Comparison of ENCODE assay signal across 25 cellular contexts in genomic region chr4:123359449-123360306, GRCh38. TPM values are rescaled to one million over a fixed set of nuclear protein-coding genes. Genes with fewer than 3 reads are reported as not detected.
A peak's percentile ranks its signal among the peaks of the same experiment; 100 is the strongest.
DNase-seq lines count a peak whose midpoint lies in the region; ATAC-seq and TF ChIP-seq lines count a peak whose summit lies in the region.
"Had no signal": no experiment of that assay in that cellular context is flagged by ENCODE, and none has a peak within 500 bp of the region (broad histone marks: within the 10 kb centered on the region; RNA-seq: fewer than 3 reads in every experiment).

No MANE protein-coding gene starts in this region.

- H3K27me3 Mint-ChIP-seq in neural progenitor cell (ENCODE audit: insufficient read depth, low read depth) = peaks cover 3% of the 10 kb centered on the region
- H3K27me3 Mint-ChIP-seq: activated CD4-positive, alpha-beta T cell treated with anti-CD3 and anti-CD28 coated beads, Interleukin-2, amount 10 ng/mL, durations not matched to agents 24 days and 14 days; activated naive CD8-positive, alpha-beta T cell had no signal

- H3K36me3 Mint-ChIP-seq in neural progenitor cell = no peaks in the 10 kb centered on the region
- H3K36me3 Mint-ChIP-seq: activated naive CD8-positive, alpha-beta T cell had no signal

- H2AFZ ChIP-seq in neural progenitor cell (replicated peaks) = peak overlapping the region; percentile 34

- DNase-seq in OCI-M1 (lab: John Stamatoyannopoulos, UW) = peak; percentile 52
- peak; percentile 41 for DNase-seq in epithelial cell of esophagus (ENCODE audit: low read depth)
- no peak for DNase-seq in neural progenitor cell (ENCODE audit: low spot score)
- DNase-seq in adrenal gland = no peak
- DNase-seq in effector memory CD4-positive, alpha-beta T cell = no peak
- no peak for DNase-seq in tibial artery
- DNase-seq: activated CD4-positive, alpha-beta T cell treated with anti-CD3 and anti-CD28 coated beads, Interleukin-2, amount 10 ng/mL, durations not matched to agents 24 days and 14 days; activated CD8-positive, alpha-beta memory T cell treated with anti-CD3 and anti-CD28 coated beads for 24 hours; activated T-cell treated with anti-CD3 and anti-CD28 coated beads for 4 hours; BE2C; cortex of kidney; DMS153; HCEC 1CT; left cardiac atrium; mammary epithelial cell; NCI-H146; NCI-H226; right cardiac atrium; stimulated activated CD8-positive, alpha-beta memory T cell treated with anti-CD3 and anti-CD28 coated beads, Interleukin-4, amount 100 ng/mL, for 48 hours; stomach had no signal

- no peak for TF ChIP-seq POLR2A in adrenal gland (IDR thresholded peaks at IDR 0.05)

- H3K27ac ChIP-seq in neural progenitor cell (no peak overlapping the region), adrenal gland (no peak overlapping the region), tibial artery (peak overlapping the region in 1 of 2 donors; percentile 80)
- H3K27ac ChIP-seq in effector memory CD4-positive, alpha-beta T cell (ENCODE audit: insufficient read depth, low read length, poor library complexity, severe bottlenecking) = no peak overlapping the region
- H3K27ac ChIP-seq: cardiac muscle cell had no signal

- H3K4me1 ChIP-seq in neural progenitor cell = peaks cover 10% of the 10 kb centered on the region
- H3K4me1 ChIP-seq in adrenal gland (replicated peaks in 1 of 2) = peaks cover 0 to 7% of the 10 kb centered on the region in 2 donors
- no peaks in the 10 kb centered on the region for H3K4me1 ChIP-seq in effector memory CD4-positive, alpha-beta T cell (ENCODE audit: control insufficient read depth, insufficient read depth, low read length, poor library complexity, severe bottlenecking)
- H3K4me1 ChIP-seq in tibial artery = peaks cover 0 to 21% (median 7%) of the 10 kb centered on the region in 4 donors
- H3K4me1 ChIP-seq: BE2C had no signal

- WGBS in adrenal gland, 4 donors = 72 to 81% (median 74%) methylated on average over 5 of the region's 5 CpGs

- H3K79me2 ChIP-seq in neural progenitor cell (ENCODE audit: low read depth) = no peaks in the 10 kb centered on the region

- H3F3A ChIP-seq in neural progenitor cell (ENCODE audit: low read depth) = peaks cover 10% of the 10 kb centered on the region

- no peak overlapping the region for H3K27ac Mint-ChIP-seq in neural progenitor cell
- H3K27ac Mint-ChIP-seq: activated CD4-positive, alpha-beta T cell treated with anti-CD3 and anti-CD28 coated beads, Interleukin-2, amount 10 ng/mL, durations not matched to agents 24 days and 14 days; activated naive CD8-positive, alpha-beta T cell; activated T-helper 2 cell treated with anti-CD3 and anti-CD28 coated beads, Interferon-gamma antibody, Interleukin-2, Interleukin-4, amounts not matched to agents 10 μg/mL and 5 μg/mL and 100 μg/mL, durations not matched to agents 14 hours and 24 hours and 36 hours had no signal

- intact Hi-C loops in adrenal gland (cut with DNase I) (no loop called here), tibial artery (cut with DNase I; ENCODE audit: low total_unique reads) (no loop called here)

- peak; percentile 38 for ATAC-seq in HG03025 (IDR thresholded peaks at IDR 0.05; ENCODE audit: low FRiP score, unreplicated experiment)
- ATAC-seq: left cardiac atrium, right cardiac atrium had no signal

- peaks cover 9% of the 10 kb centered on the region for H3K4me1 Mint-ChIP-seq in neural progenitor cell
- H3K4me1 Mint-ChIP-seq: activated CD4-positive, alpha-beta T cell treated with anti-CD3 and anti-CD28 coated beads, Interleukin-2, amount 10 ng/mL, durations not matched to agents 24 days and 14 days had no signal

- H3K4me3 Mint-ChIP-seq in neural progenitor cell = no peak overlapping the region
- H3K4me3 Mint-ChIP-seq: activated CD4-positive, alpha-beta T cell treated with anti-CD3 and anti-CD28 coated beads, Interleukin-2, amount 10 ng/mL, durations not matched to agents 24 days and 14 days; activated naive CD8-positive, alpha-beta T cell had no signal

- H3K36me3 ChIP-seq in neural progenitor cell = no peaks in the 10 kb centered on the region
- H3K36me3 ChIP-seq in adrenal gland (replicated peaks in 1 of 2) = no peaks in the 10 kb centered on the region
- H3K36me3 ChIP-seq in effector memory CD4-positive, alpha-beta T cell (ENCODE audit: control insufficient read depth, insufficient read depth, low read length) = no peaks in the 10 kb centered on the region
- H3K36me3 ChIP-seq in tibial artery = no peaks in the 10 kb centered on the region
- H3K36me3 ChIP-seq: ascending aorta, BE2C, cardiac muscle cell, stomach had no signal

- H4K20me1 ChIP-seq in neural progenitor cell (ENCODE audit: low read depth) = no peaks in the 10 kb centered on the region

- H3K4me3 ChIP-seq in epithelial cell of esophagus (ENCODE audit: low read length) = no peak overlapping the region
- H3K4me3 ChIP-seq in neural progenitor cell = no peak overlapping the region
- H3K4me3 ChIP-seq in adrenal gland = no peak overlapping the region
- no peak overlapping the region for H3K4me3 ChIP-seq in effector memory CD4-positive, alpha-beta T cell (ENCODE audit: insufficient read depth, low read depth, low read length, poor library complexity, severe bottlenecking)
- no peak overlapping the region for H3K4me3 ChIP-seq in tibial artery
- H3K4me3 ChIP-seq: ascending aorta, cardiac muscle cell, stomach had no signal

- H3K27me3 ChIP-seq in neural progenitor cell (no peaks in the 10 kb centered on the region), adrenal gland (no peaks in the 10 kb centered on the region), tibial artery (no peaks in the 10 kb centered on the region)
- no peaks in the 10 kb centered on the region for H3K27me3 ChIP-seq in effector memory CD4-positive, alpha-beta T cell (replicated peaks; ENCODE audit: control insufficient read depth, insufficient read depth, low read length, poor library complexity, severe bottlenecking)
- H3K27me3 ChIP-seq: ascending aorta, BE2C, cardiac muscle cell, stomach had no signal

- H3K9ac ChIP-seq in neural progenitor cell = no peak overlapping the region

- no peak for TF ChIP-seq CTCF in epithelial cell of esophagus (IDR thresholded peaks at IDR 0.05; ENCODE audit: insufficient read depth, low read depth, low read length, missing control alignments)
- TF ChIP-seq CTCF in neural progenitor cell (IDR thresholded peaks at IDR 0.05) = no peak
- TF ChIP-seq CTCF in adrenal gland (IDR thresholded peaks at IDR 0.05) = no peak
- no peak for TF ChIP-seq CTCF in tibial artery (IDR thresholded peaks at IDR 0.05)

- peaks cover 8% of the 10 kb centered on the region for H3K9me3 ChIP-seq in neural progenitor cell (ENCODE audit: low read depth)
- H3K9me3 ChIP-seq in adrenal gland (replicated peaks in 1 of 3) = no peaks in the 10 kb centered on the region
- no peaks in the 10 kb centered on the region for H3K9me3 ChIP-seq in effector memory CD4-positive, alpha-beta T cell (ENCODE audit: control insufficient read depth, low read length)
- no peaks in the 10 kb centered on the region for H3K9me3 ChIP-seq in tibial artery
- H3K9me3 ChIP-seq: ascending aorta, BE2C, stomach had no signal

- peaks cover 11% of the 10 kb centered on the region for H3K9me3 Mint-ChIP-seq in neural progenitor cell
- H3K9me3 Mint-ChIP-seq: activated T-helper 2 cell treated with anti-CD3 and anti-CD28 coated beads, Interferon-gamma antibody, Interleukin-2, Interleukin-4, amounts not matched to agents 10 μg/mL and 5 μg/mL and 100 μg/mL, durations not matched to agents 14 hours and 24 hours and 36 hours had no signal

- H3K4me2 ChIP-seq in neural progenitor cell = no peak overlapping the region

RNA-seq across cellular contexts. Expression of gene SPRY1, which starts 36.9 kb away (rescaled TPM):
- total RNA-seq in neural progenitor cell (ENCODE audit: low replicate concordance) = 35.9 and 50.8 TPM in 2 replicates
- 10 to 100 TPM; 45.1 to 95.6 (median 71.9) TPM for total RNA-seq in adrenal gland
- polyA plus RNA-seq in adrenal gland = 10 to 100 TPM; 22.3 to 35.4 (median 28.4) TPM

Comparison
In these comparisons a context has a peak if more than half of its experiments do, and no peak if none do; other contexts are left out.
1. DNase-seq: peak in OCI-M1 (single experiment) and epithelial cell of esophagus (single experiment); none in neural progenitor cell (single experiment), adrenal gland (0 of 7), effector memory CD4-positive, alpha-beta T cell (0 of 3) and tibial artery (0 of 2).